In genomic region chrX:103607385-103608304, GRCh38 we compare ENCODE assay signal across 8 cellular contexts. TPM values are rescaled to one million over a fixed set of nuclear protein-coding genes. Genes with fewer than 3 reads are reported as not detected.
DNase-seq lines count a peak whose midpoint lies in the region; ATAC-seq, FAIRE-seq and TF ChIP-seq lines count a peak whose summit lies in the region.

TCEAL3 (plus strand) TSS chrX:103607963; CDS start chrX:103609065, 1,102 bp downstream.

- H3K36me3 ChIP-seq in NT2/D1 (ENCODE audit: insufficient read depth, insufficient read length, low read length) (peaks cover 6% of the 10 kb centered on the region), pancreas (no peaks in the 10 kb centered on the region)

- intact Hi-C loops in cardiac septum (cut with DNase I) (no loop called here), pancreas (cut with DNase I) (no loop called here)

- ATAC-seq in GM18511 (IDR thresholded peaks at IDR 0.05; ENCODE audit: unreplicated experiment): peak; percentile 84
- peak; percentile 79 for ATAC-seq in HG03039 (IDR thresholded peaks at IDR 0.05; ENCODE audit: unreplicated experiment)
- peak; percentile 89 to 94 (median 92) for ATAC-seq in pancreas

- FAIRE-seq in pancreas (lab: Jason Lieb, UNC): no peak

- WGBS in adipose tissue, 3 donors: 0 to 18% (median 1%) methylated on average over 12 to 59 of the region's 59 CpGs
- WGBS in pancreas, 2 donors: 0 to 11% methylated on average over 56 to 58 of the region's 59 CpGs

- peak; percentile 31 for DNase-seq in ACHN
- no peak for DNase-seq in NT2/D1 (ENCODE audit: low read depth, low spot score)
- DNase-seq in cardiac septum (ENCODE audit: low spot score): no peak
- DNase-seq in pancreas: peak; percentile 36 to 78 (median 60)
- DNase-seq in T1000 (lab: John Stamatoyannopoulos, UW): no peak

- in situ Hi-C loops in ACHN (cut with HindIII; ENCODE audit: low pct_ligation_motif_present, low pct_unique_long_range_greater_than_20kb, low sequenced_read_pairs): no loop called here

- H3K9me3 ChIP-seq in NT2/D1 (ENCODE audit: insufficient read depth, low read length): no peaks in the 10 kb centered on the region
- H3K9me3 ChIP-seq in pancreas: no peaks in the 10 kb centered on the region

- H3K27me3 ChIP-seq in NT2/D1 (ENCODE audit: insufficient read depth, insufficient read length) (peaks cover 18% of the 10 kb centered on the region), pancreas (no peaks in the 10 kb centered on the region)

- H3K4me3 ChIP-seq in NT2/D1 (ENCODE audit: insufficient read length, low read depth) (peak within 1 kb of the TSS; percentile 49), pancreas (peak within 1 kb of the TSS; percentile 40 to 57 (median 50))

- H3K4me1 ChIP-seq in NT2/D1 (ENCODE audit: insufficient read depth, insufficient read length): no peaks in the 10 kb centered on the region
- no peaks in the 10 kb centered on the region for H3K4me1 ChIP-seq in pancreas

- peak within 1 kb of the TSS; percentile 70 for H3K9ac ChIP-seq in NT2/D1 (ENCODE audit: insufficient read length, low read depth)

- H3K27ac ChIP-seq in adipose tissue (ENCODE audit: low read depth, low read length) (peak within 1 kb of the TSS; percentile 13), pancreas (peak within 1 kb of the TSS; percentile 60 to 85 (median 73))

- TF ChIP-seq CTCF in pancreas (IDR thresholded peaks at IDR 0.05): no peak

RNA-seq across cellular contexts. Expression of gene TCEAL3, which starts in this region (rescaled TPM):
- polyA plus RNA-seq in adipose tissue (100 to 1,000 TPM in 1 of 3 donors, 10 to 100 TPM in 2; 18.5 to 104 (median 18.8) TPM), pancreas (10 to 100 TPM; 18.9 to 40.2 TPM)
- total RNA-seq in cardiac septum (24.7 TPM), pancreas (10 to 100 TPM in 1 of 6 donors, 1 to 10 TPM in 5; 7.0 to 11.4 (median 8.0) TPM)

Comparison
In these comparisons a context has a peak if more than half of its experiments do, and no peak if none do; other contexts are left out.
1. DNase-seq: peak in ACHN (single experiment) and pancreas (6 of 6); none in NT2/D1 (single experiment), cardiac septum (single experiment) and T1000 (single experiment).
2. Peak in every context shown above with its lines, with median percentiles within 50 percentile points of each other: ATAC-seq.